ENCODE assay signal across 9 cellular contexts in the genomic region with DNA sequence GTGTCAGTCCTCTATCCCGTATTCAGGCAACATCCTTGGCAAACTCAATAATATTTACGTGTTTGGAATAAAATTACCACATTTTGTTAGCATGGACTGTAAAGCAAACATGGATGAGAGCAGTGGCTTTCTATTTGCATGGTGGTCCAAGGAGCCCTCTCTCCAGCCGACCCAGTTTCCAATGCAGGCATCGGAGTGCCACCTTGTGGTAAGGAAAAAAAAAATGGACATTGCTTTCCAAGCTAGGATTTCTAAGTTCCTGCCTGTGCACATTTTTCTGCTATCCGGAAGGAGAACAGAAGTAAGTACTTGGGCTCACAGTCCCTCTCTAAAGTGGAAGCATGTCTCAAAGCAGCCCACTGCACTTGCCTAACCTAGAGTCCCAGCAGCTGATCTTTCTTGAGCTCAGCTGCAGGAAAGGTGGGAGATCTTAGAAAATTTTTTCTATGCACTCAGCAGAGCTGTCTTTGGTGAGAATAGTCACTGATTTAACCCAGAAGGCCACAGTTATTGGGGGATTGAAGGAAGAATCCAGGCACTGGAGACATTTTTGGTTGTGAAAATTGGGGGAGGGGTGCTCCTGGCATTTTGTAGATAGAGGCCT. TPM values are rescaled to one million over a fixed set of nuclear protein-coding genes. Genes with fewer than 3 reads are reported as not detected.
DNase-seq lines count a peak whose midpoint lies in the region; ATAC-seq, FAIRE-seq and TF ChIP-seq lines count a peak whose summit lies in the region.
"Had no signal": no experiment of that assay in that cellular context is flagged by ENCODE, and none has a peak within 500 bp of the region (broad histone marks: within the 10 kb centered on the region; RNA-seq: fewer than 3 reads in every experiment).

No MANE protein-coding gene starts in this region.

- H3K27ac Mint-ChIP-seq in activated CD4-positive, alpha-beta T cell treated with anti-CD3 and anti-CD28 coated beads, Interleukin-2, amount 10 ng/mL, durations not matched to agents 7 days and 5 days = no peak overlapping the region
- H3K27ac Mint-ChIP-seq: activated naive CD8-positive, alpha-beta T cell treated with anti-CD3 and anti-CD28 coated beads, Interleukin-2, amount 10 ng/mL, durations not matched to agents 7 days and 5 days had no signal

- no TSS peak for BruUV-seq in GM12878 (replicated peaks; lab: Mats Ljungman, UMichigan)

- H3K27me3 ChIP-seq in GM12878 (replicated peaks in 1 of 2; ENCODE audit: control insufficient read depth in 2 of 2, insufficient read depth in 2 of 2, low read length in 1 of 2) = 0 out of 4 replicates have a peak, but pooled peaks cover 0 to 2% of the 10 kb centered on the region in 2 experiments

- no peak overlapping the region for H3K9ac ChIP-seq in GM12878 (ENCODE audit: control insufficient read depth, insufficient read depth, low read length)

- DNase-seq in G401 (ENCODE audit: low spot score) = peak; percentile 3
- peak; percentile 15 for DNase-seq in NAMALWA (ENCODE audit: low spot score)
- no peak for DNase-seq in GM12878 (ENCODE audit: low read depth, low spot score)
- DNase-seq in myocyte (ENCODE audit: low read depth) = peak; percentile 29
- DNase-seq in activated CD4-positive, alpha-beta T cell treated with anti-CD3 and anti-CD28 coated beads, Interleukin-2, amount 10 ng/mL, durations not matched to agents 7 days and 5 days = no peak
- DNase-seq: activated naive CD8-positive, alpha-beta T cell treated with anti-CD3 and anti-CD28 coated beads, Interleukin-2, amount 10 ng/mL, durations not matched to agents 7 days and 5 days had no signal

- H3K36me3 ChIP-seq in GM12878 (ENCODE audit: control insufficient read depth in 2 of 2, insufficient read depth in 2 of 2, low read length in 1 of 2) = no peaks in the 10 kb centered on the region

- TF ChIP-seq POLR2A in GM12878 (IDR thresholded peaks at IDR 0.05; ENCODE audit: low read depth, low read length) = no peak

- H3K4me3 ChIP-seq in GM12878 = no peak overlapping the region

- no peaks in the 10 kb centered on the region for H3K9me3 ChIP-seq in GM12878 (replicated peaks; ENCODE audit: control insufficient read depth, insufficient read depth, low read length)

- no peak for TF ChIP-seq EP300 in GM12878 (IDR thresholded peaks at IDR 0.05; ENCODE audit: borderline replicate concordance in 1 of 2, control insufficient read depth in 1 of 2, low read depth in 2 of 2, low read length in 2 of 2)

- intact Hi-C loops in GM12878 (cut with micrococcal nuclease; ENCODE audit: unreplicated experiment) = loop anchor here (5.0 kb wide), 1 partner anchor 977 kb away; no protein-coding TSS in a partner anchor

- WGBS in GM12878 (ENCODE audit: insufficient coverage, insufficient replicate concordance, low lambda C conversion rate, missing lambda C conversion rate) = 2% methylated on average over 5 of the region's 5 CpGs

- no peak overlapping the region for H3K27ac ChIP-seq in GM12878 (ENCODE audit: control insufficient read depth, insufficient read depth)

- CTCF ChIA-PET in GM12878 (lab: Yijun Ruan, JAX) = interaction anchor here (0.7 to 2.3 kb wide), 12 partner anchors 8 to 996 kb away, joined by 4 to 12 read pairs (median 6); a partner anchor contains a TSS
- CTCF ChIA-PET in activated CD4-positive, alpha-beta T cell treated with anti-CD3 and anti-CD28 coated beads, Interleukin-2, amount 10 ng/mL, durations not matched to agents 7 days and 5 days (lab: Charles Lee) = no interaction called here

- POLR2A ChIA-PET in GM12878 (lab: Charles Lee) = no interaction called here
- POLR2A ChIA-PET in activated CD4-positive, alpha-beta T cell treated with anti-CD3 and anti-CD28 coated beads, Interleukin-2, amount 10 ng/mL, durations not matched to agents 7 days and 5 days (lab: Charles Lee) = no interaction called here

- TF ChIP-seq CTCF in GM12878 (IDR thresholded peaks at IDR 0.05 in 2 of 3, conservative IDR thresholded peaks at IDR 0.05 in 1 of 3; ENCODE audit: control insufficient read depth in 2 of 3, extremely low read depth in 1 of 3, insufficient read depth in 1 of 3, low read depth in 3 of 3, low read length in 3 of 3) = peak; percentile 27 to 46 (median 32); a peak in 4 of 6 replicates

- H3K79me2 ChIP-seq in GM12878 (ENCODE audit: control insufficient read depth, insufficient read depth, low read length) = no peaks in the 10 kb centered on the region

- no peaks in the 10 kb centered on the region for H3K36me3 Mint-ChIP-seq in activated CD4-positive, alpha-beta T cell treated with anti-CD3 and anti-CD28 coated beads, Interleukin-2, amount 10 ng/mL, durations not matched to agents 7 days and 5 days (ENCODE audit: low read depth)
- H3K36me3 Mint-ChIP-seq: activated naive CD8-positive, alpha-beta T cell treated with anti-CD3 and anti-CD28 coated beads, Interleukin-2, amount 10 ng/mL, durations not matched to agents 7 days and 5 days had no signal

- no peak overlapping the region for H3K4me2 ChIP-seq in GM12878 (ENCODE audit: control insufficient read depth, insufficient read depth)

- no peaks in the 10 kb centered on the region for H4K20me1 ChIP-seq in GM12878 (ENCODE audit: control insufficient read depth, insufficient read depth)

- H3K27me3 Mint-ChIP-seq in activated CD4-positive, alpha-beta T cell treated with anti-CD3 and anti-CD28 coated beads, Interleukin-2, amount 10 ng/mL, durations not matched to agents 7 days and 5 days = peaks cover 16% of the 10 kb centered on the region
- H3K27me3 Mint-ChIP-seq: activated naive CD8-positive, alpha-beta T cell treated with anti-CD3 and anti-CD28 coated beads, Interleukin-2, amount 10 ng/mL, durations not matched to agents 7 days and 5 days had no signal

- no peaks in the 10 kb centered on the region for H3K4me1 Mint-ChIP-seq in activated CD4-positive, alpha-beta T cell treated with anti-CD3 and anti-CD28 coated beads, Interleukin-2, amount 10 ng/mL, durations not matched to agents 7 days and 5 days
- H3K4me1 Mint-ChIP-seq: activated naive CD8-positive, alpha-beta T cell treated with anti-CD3 and anti-CD28 coated beads, Interleukin-2, amount 10 ng/mL, durations not matched to agents 7 days and 5 days had no signal

- no peaks in the 10 kb centered on the region for H3K9me3 Mint-ChIP-seq in activated CD4-positive, alpha-beta T cell treated with anti-CD3 and anti-CD28 coated beads, Interleukin-2, amount 10 ng/mL, durations not matched to agents 7 days and 5 days
- H3K9me3 Mint-ChIP-seq: activated naive CD8-positive, alpha-beta T cell treated with anti-CD3 and anti-CD28 coated beads, Interleukin-2, amount 10 ng/mL, durations not matched to agents 7 days and 5 days had no signal

- SMC1A ChIA-PET in GM12878 (lab: Charles Lee; ENCODE audit: uncharacterized antibody, unreplicated experiment) = interaction anchor here (0.7 to 1.9 kb wide), 9 partner anchors 9 to 978 kb away, joined by 3 to 12 read pairs (median 4); a partner anchor contains a TSS

- ATAC-seq in GM12878 (no peak), HG02884 (IDR thresholded peaks at IDR 0.05; ENCODE audit: unreplicated experiment) (no peak), GM19467 (IDR thresholded peaks at IDR 0.05; ENCODE audit: unreplicated experiment) (no peak), GM19397 (IDR thresholded peaks at IDR 0.05; ENCODE audit: unreplicated experiment) (no peak)

- no peak overlapping the region for H2AFZ ChIP-seq in GM12878 (ENCODE audit: control insufficient read depth, low read depth, low read length)

- peak; percentile 58 for TF ChIP-seq RAD21 in GM12878 (IDR thresholded peaks at IDR 0.05; ENCODE audit: insufficient read depth, low read depth, low read length)

- in situ Hi-C loops in G401 (cut with HindIII; ENCODE audit: low sequenced_read_pairs) (no loop called here), GM12878 (cut with MboI) (no loop called here)

- H3K4me1 ChIP-seq in GM12878 (ENCODE audit: control insufficient read depth, insufficient read depth, low read length) = no peaks in the 10 kb centered on the region

- FAIRE-seq in GM12878 (lab: Jason Lieb, UNC) = no peak

- RAD21 ChIA-PET in GM12878 (lab: Charles Lee; ENCODE audit: unreplicated experiment) = interaction anchor here (0.9 to 1.5 kb wide), 5 partner anchors 44 to 978 kb away, joined by 3 to 4 read pairs (median 3); no protein-coding TSS in a partner anchor

- H3K4me3 Mint-ChIP-seq in activated CD4-positive, alpha-beta T cell treated with anti-CD3 and anti-CD28 coated beads, Interleukin-2, amount 10 ng/mL, durations not matched to agents 7 days and 5 days = no peak overlapping the region
- H3K4me3 Mint-ChIP-seq: activated naive CD8-positive, alpha-beta T cell treated with anti-CD3 and anti-CD28 coated beads, Interleukin-2, amount 10 ng/mL, durations not matched to agents 7 days and 5 days had no signal

TF ChIP-seq in GM12878, 131 proteins besides CTCF, POLR2A, EP300 and RAD21:
- peak; percentile 71; the same call in 1 of the 2 replicates for TF ChIP-seq YY1 (IDR thresholded peaks at IDR 0.05; ENCODE audit: low read depth, low read length)
- peak; percentile 36; the same call in 1 of the 2 replicates for TF ChIP-seq SMC3 (IDR thresholded peaks at IDR 0.05; ENCODE audit: borderline replicate concordance, low read length)
- no peak for TF ChIP-seq HDAC6 (IDR thresholded peaks at IDR 0.05; ENCODE audit: unreplicated experiment)
TF ChIP-seq in GM12878: peak in this region for 2.

RNA-seq across cellular contexts. Expression of a gene that starts 46.0 kb away (rescaled TPM):
- 5.3 and 6.2 TPM in 2 replicates for total RNA-seq in G401 (2014; rRNA removed; shearing (Covaris generic))
- total RNA-seq in GM12878 (2013; cell fraction: nucleolus; rRNA removed) = 9.9 and 10.9 TPM in 2 replicates
- total RNA-seq in GM12878 (2014; rRNA removed) (8.2 and 10.0 TPM in 2 replicates), GM12878 (2014; rRNA removed; fragmentation: Illumina TruSeq; extraction: Trizol) (9.3 and 9.6 TPM in 2 replicates), GM12878 (2021) (12.5 and 13.5 TPM in 2 replicates), myocyte (11.4 and 13.7 TPM in 2 replicates)
- 1.9 TPM for polyA plus RNA-seq in GM12878 (2011; ENCODE audit: low read depth)
- polyA plus RNA-seq in GM12878 (2011; rRNA removed) (8.4 and 9.0 TPM in 2 replicates), GM12878 (2014; fragmentation: Illumina TruSeq; extraction: Trizol) (7.3 and 8.4 TPM in 2 replicates), GM12878 (2014; fragmentation: Nextera tagmentation; extraction: Ambion mirVana) (10 to 100 TPM in 1 of 2 experiments, 1 to 10 TPM in 1; 5.7 to 15.6 TPM), GM12878 (2014; rRNA removed) (3.4 and 4.7 TPM in 2 replicates), GM12878 (2016; fragmentation: Nextera tagmentation; extraction: Ambion mirVana) (10 to 100 TPM; 24.0 to 24.6 TPM)
- polyA plus RNA-seq in GM12878 (2011; cell fraction: cytosol; rRNA removed) = 2.5 and 3.1 TPM in 2 replicates
- 2.5 and 3.9 TPM in 2 replicates for polyA plus RNA-seq in GM12878 (2011; cell fraction: nucleus; rRNA removed)
- 2.1 and 3.8 TPM in 2 replicates for polyA plus RNA-seq in GM12878 (2012)
- polyA minus RNA-seq in GM12878 (2011; rRNA and poly(A)+ RNA removed) = 8.1 and 14.8 TPM in 2 replicates
- 10.0 and 10.1 TPM in 2 replicates for polyA minus RNA-seq in GM12878 (2011; cell fraction: cytosol; rRNA and poly(A)+ RNA removed)
- 3.3 and 5.6 TPM in 2 replicates for polyA minus RNA-seq in GM12878 (2011; cell fraction: nucleus; rRNA and poly(A)+ RNA removed)
- polyA plus RNA-seq in myocyte (2012) = 4.3 TPM
- total RNA-seq in activated CD4-positive, alpha-beta T cell treated with anti-CD3 and anti-CD28 coated beads, Interleukin-2, amount 10 ng/mL, durations not matched to agents 7 days and 5 days = 10 to 100 TPM in 1 of 2 experiments, 1 to 10 TPM in 1; 9.4 to 12.3 TPM

Comparison
In these comparisons a context has a peak if more than half of its experiments do, and no peak if none do; other contexts are left out.
1. DNase-seq: peak in G401 (single experiment), NAMALWA (single experiment) and myocyte (single experiment); none in GM12878 (single experiment) and activated CD4-positive, alpha-beta T cell treated with anti-CD3 and anti-CD28 coated beads, Interleukin-2, amount 10 ng/mL, durations not matched to agents 7 days and 5 days (single experiment).